2 cellular contexts compared by ENCODE assay signal in the genomic region with DNA sequence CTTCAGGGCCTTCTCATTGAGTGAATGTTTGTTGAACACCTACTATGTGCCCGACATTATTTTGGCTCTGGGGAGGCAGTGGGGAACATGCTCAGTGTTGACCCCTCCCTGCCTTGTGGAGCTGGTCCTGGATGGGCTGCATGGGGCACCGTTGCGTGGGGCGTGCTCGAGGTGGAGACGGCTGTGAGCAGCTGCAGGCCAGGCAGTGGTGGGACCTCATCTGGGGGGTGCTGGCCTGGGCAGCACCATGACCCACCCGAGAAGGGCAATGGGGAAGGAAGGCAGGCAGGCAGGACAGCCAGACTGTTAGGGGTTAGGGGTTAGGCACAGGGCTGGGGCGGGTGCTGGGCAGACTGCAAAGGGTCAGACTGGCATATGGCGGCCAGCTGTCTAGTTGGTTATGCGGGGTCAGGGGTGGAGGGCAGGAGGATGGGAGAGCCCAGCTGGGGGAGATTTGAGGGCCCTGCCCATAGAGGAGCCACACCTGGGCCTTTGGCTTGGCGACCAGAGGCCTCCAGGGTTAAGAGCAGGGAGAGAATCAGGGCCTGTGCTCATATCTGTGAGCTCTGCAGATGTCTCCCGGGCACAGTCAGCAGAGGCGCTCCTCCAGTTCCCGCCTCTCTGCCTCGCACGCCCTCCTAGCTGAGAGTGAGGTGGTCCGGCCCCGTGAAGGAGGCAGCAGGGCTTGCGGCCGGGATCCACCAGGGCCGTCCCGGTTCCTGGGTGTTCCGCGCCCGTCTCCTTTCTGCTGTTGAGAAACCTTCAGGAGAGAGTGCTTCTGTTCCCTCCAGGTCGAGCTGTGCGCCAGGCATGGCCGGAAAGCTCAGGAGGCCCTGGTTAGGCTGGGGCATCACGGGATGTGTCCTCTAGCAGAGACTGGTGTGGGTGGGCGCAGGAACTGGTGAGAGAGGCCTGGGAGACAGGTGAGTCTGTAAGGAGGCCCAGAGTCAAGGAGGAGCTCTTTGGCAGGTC.
TF ChIP-seq lines count a peak whose summit lies in the region.

No MANE protein-coding gene starts in this region.

TF ChIP-seq in K562, 482 proteins besides CTCF, POLR2A, EP300 and RAD21:
- TF ChIP-seq ZNF347 (CRISPR knock-in tag; IDR thresholded peaks at IDR 0.05; ENCODE audit: low read depth) (no peak), ZBTB7A (IDR thresholded peaks at IDR 0.05; ENCODE audit: borderline replicate concordance, control insufficient read depth, low read depth, low read length) (no peak), ZKSCAN1 (IDR thresholded peaks at IDR 0.05; ENCODE audit: low read depth, low read length) (0 out of 2 replicates have a peak, but pooled peaks have one; percentile 48), STAT5B (CRISPR knock-in tag; IDR thresholded peaks at IDR 0.05) (no peak)
- TF ChIP-seq, protein P1, sequence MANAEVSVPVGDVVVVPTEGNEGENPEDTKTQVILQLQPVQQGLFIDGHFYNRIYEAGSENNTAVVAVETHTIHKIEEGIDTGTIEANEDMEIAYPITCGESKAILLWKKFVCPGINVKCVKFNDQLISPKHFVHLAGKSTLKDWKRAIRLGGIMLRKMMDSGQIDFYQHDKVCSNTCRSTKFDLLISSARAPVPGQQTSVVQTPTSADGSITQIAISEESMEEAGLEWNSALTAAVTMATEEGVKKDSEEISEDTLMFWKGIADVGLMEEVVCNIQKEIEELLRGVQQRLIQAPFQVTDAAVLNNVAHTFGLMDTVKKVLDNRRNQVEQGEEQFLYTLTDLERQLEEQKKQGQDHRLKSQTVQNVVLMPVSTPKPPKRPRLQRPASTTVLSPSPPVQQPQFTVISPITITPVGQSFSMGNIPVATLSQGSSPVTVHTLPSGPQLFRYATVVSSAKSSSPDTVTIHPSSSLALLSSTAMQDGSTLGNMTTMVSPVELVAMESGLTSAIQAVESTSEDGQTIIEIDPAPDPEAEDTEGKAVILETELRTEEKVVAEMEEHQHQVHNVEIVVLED (CRISPR knock-in tag; IDR thresholded peaks at IDR 0.05) = no peak
- TF ChIP-seq, protein P2, sequence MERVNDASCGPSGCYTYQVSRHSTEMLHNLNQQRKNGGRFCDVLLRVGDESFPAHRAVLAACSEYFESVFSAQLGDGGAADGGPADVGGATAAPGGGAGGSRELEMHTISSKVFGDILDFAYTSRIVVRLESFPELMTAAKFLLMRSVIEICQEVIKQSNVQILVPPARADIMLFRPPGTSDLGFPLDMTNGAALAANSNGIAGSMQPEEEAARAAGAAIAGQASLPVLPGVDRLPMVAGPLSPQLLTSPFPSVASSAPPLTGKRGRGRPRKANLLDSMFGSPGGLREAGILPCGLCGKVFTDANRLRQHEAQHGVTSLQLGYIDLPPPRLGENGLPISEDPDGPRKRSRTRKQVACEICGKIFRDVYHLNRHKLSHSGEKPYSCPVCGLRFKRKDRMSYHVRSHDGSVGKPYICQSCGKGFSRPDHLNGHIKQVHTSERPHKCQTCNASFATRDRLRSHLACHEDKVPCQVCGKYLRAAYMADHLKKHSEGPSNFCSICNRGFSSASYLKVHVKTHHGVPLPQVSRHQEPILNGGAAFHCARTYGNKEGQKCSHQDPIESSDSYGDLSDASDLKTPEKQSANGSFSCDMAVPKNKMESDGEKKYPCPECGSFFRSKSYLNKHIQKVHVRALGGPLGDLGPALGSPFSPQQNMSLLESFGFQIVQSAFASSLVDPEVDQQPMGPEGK (CRISPR knock-in tag; IDR thresholded peaks at IDR 0.05; ENCODE audit: borderline replicate concordance) = no peak
- TF ChIP-seq, protein P3, sequence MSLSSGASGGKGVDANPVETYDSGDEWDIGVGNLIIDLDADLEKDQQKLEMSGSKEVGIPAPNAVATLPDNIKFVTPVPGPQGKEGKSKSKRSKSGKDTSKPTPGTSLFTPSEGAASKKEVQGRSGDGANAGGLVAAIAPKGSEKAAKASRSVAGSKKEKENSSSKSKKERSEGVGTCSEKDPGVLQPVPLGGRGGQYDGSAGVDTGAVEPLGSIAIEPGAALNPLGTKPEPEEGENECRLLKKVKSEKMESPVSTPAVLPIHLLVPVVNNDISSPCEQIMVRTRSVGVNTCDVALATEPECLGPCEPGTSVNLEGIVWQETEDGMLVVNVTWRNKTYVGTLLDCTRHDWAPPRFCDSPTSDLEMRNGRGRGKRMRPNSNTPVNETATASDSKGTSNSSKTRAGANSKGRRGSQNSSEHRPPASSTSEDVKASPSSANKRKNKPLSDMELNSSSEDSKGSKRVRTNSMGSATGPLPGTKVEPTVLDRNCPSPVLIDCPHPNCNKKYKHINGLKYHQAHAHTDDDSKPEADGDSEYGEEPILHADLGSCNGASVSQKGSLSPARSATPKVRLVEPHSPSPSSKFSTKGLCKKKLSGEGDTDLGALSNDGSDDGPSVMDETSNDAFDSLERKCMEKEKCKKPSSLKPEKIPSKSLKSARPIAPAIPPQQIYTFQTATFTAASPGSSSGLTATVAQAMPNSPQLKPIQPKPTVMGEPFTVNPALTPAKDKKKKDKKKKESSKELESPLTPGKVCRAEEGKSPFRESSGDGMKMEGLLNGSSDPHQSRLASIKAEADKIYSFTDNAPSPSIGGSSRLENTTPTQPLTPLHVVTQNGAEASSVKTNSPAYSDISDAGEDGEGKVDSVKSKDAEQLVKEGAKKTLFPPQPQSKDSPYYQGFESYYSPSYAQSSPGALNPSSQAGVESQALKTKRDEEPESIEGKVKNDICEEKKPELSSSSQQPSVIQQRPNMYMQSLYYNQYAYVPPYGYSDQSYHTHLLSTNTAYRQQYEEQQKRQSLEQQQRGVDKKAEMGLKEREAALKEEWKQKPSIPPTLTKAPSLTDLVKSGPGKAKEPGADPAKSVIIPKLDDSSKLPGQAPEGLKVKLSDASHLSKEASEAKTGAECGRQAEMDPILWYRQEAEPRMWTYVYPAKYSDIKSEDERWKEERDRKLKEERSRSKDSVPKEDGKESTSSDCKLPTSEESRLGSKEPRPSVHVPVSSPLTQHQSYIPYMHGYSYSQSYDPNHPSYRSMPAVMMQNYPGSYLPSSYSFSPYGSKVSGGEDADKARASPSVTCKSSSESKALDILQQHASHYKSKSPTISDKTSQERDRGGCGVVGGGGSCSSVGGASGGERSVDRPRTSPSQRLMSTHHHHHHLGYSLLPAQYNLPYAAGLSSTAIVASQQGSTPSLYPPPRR (CRISPR knock-in tag; IDR thresholded peaks at IDR 0.05; ENCODE audit: borderline replicate concordance) = no peak
- TF ChIP-seq, protein P4, sequence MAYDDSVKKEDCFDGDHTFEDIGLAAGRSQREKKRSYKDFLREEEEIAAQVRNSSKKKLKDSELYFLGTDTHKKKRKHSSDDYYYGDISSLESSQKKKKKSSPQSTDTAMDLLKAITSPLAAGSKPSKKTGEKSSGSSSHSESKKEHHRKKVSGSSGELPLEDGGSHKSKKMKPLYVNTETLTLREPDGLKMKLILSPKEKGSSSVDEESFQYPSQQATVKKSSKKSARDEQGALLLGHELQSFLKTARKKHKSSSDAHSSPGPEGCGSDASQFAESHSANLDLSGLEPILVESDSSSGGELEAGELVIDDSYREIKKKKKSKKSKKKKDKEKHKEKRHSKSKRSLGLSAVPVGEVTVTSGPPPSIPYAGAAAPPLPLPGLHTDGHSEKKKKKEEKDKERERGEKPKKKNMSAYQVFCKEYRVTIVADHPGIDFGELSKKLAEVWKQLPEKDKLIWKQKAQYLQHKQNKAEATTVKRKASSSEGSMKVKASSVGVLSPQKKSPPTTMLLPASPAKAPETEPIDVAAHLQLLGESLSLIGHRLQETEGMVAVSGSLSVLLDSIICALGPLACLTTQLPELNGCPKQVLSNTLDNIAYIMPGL (CRISPR knock-in tag; IDR thresholded peaks at IDR 0.05) = no peak
TF ChIP-seq in K562: peak in this region for 1.

TF ChIP-seq in HepG2, 621 proteins besides CTCF, POLR2A, EP300 and RAD21:
- TF ChIP-seq ZFX (CRISPR knock-in tag; IDR thresholded peaks at IDR 0.05; ENCODE audit: low read depth) (peak; percentile 11; the same call in 1 of the 2 replicates), ZNF343 (CRISPR knock-in tag; IDR thresholded peaks at IDR 0.05) (no peak), ZFP37 (CRISPR knock-in tag; IDR thresholded peaks at IDR 0.05; ENCODE audit: borderline replicate concordance) (no peak)
- TF ChIP-seq, protein P5, sequence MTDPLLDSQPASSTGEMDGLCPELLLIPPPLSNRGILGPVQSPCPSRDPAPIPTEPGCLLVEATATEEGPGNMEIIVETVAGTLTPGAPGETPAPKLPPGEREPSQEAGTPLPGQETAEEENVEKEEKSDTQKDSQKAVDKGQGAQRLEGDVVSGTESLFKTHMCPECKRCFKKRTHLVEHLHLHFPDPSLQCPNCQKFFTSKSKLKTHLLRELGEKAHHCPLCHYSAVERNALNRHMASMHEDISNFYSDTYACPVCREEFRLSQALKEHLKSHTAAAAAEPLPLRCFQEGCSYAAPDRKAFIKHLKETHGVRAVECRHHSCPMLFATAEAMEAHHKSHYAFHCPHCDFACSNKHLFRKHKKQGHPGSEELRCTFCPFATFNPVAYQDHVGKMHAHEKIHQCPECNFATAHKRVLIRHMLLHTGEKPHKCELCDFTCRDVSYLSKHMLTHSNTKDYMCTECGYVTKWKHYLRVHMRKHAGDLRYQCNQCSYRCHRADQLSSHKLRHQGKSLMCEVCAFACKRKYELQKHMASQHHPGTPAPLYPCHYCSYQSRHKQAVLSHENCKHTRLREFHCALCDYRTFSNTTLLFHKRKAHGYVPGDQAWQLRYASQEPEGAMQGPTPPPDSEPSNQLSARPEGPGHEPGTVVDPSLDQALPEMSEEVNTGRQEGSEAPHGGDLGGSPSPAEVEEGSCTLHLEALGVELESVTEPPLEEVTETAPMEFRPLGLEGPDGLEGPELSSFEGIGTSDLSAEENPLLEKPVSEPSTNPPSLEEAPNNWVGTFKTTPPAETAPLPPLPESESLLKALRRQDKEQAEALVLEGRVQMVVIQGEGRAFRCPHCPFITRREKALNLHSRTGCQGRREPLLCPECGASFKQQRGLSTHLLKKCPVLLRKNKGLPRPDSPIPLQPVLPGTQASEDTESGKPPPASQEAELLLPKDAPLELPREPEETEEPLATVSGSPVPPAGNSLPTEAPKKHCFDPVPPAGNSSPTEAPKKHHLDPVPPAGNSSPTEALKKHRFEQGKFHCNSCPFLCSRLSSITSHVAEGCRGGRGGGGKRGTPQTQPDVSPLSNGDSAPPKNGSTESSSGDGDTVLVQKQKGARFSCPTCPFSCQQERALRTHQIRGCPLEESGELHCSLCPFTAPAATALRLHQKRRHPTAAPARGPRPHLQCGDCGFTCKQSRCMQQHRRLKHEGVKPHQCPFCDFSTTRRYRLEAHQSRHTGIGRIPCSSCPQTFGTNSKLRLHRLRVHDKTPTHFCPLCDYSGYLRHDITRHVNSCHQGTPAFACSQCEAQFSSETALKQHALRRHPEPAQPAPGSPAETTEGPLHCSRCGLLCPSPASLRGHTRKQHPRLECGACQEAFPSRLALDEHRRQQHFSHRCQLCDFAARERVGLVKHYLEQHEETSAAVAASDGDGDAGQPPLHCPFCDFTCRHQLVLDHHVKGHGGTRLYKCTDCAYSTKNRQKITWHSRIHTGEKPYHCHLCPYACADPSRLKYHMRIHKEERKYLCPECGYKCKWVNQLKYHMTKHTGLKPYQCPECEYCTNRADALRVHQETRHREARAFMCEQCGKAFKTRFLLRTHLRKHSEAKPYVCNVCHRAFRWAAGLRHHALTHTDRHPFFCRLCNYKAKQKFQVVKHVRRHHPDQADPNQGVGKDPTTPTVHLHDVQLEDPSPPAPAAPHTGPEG (CRISPR knock-in tag; IDR thresholded peaks at IDR 0.05) = no peak
- TF ChIP-seq, protein P6, sequence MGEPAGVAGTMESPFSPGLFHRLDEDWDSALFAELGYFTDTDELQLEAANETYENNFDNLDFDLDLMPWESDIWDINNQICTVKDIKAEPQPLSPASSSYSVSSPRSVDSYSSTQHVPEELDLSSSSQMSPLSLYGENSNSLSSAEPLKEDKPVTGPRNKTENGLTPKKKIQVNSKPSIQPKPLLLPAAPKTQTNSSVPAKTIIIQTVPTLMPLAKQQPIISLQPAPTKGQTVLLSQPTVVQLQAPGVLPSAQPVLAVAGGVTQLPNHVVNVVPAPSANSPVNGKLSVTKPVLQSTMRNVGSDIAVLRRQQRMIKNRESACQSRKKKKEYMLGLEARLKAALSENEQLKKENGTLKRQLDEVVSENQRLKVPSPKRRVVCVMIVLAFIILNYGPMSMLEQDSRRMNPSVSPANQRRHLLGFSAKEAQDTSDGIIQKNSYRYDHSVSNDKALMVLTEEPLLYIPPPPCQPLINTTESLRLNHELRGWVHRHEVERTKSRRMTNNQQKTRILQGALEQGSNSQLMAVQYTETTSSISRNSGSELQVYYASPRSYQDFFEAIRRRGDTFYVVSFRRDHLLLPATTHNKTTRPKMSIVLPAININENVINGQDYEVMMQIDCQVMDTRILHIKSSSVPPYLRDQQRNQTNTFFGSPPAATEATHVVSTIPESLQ (CRISPR knock-in tag; conservative IDR thresholded peaks at IDR 0.05) = no peak
